In the genomic region with DNA sequence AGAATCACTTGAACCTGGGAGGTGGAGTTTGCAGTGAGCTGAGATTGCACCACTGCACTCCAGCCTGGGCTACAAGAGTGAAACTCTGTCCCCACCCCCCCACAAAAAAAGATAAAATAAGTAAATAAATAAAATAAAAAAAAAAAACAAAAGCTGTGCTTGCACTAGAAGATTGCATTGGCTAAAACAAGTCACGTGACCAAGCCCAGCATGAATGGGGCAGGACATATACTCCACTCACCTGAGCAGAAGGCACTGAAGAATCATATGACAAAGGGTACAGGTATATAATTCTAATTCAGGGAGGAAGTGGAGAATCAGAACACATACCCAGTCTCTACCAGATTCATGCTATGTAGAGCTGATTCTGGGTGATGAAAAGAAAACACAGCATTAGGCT, we compare ENCODE assay signal across 11 cellular contexts. TPM values are rescaled to one million over a fixed set of nuclear protein-coding genes. Genes with fewer than 3 reads are reported as not detected.
"Had no signal": no experiment of that assay in that cellular context is flagged by ENCODE, and none has a peak within 500 bp of the region (broad histone marks: within the 10 kb centered on the region; RNA-seq: fewer than 3 reads in every experiment).

No MANE protein-coding gene starts in this region.

- H3K9ac ChIP-seq: GM23248 had no signal

- H3K9me3 ChIP-seq: HAP-1 had no signal

- ATAC-seq: GM23338, HCT116 had no signal

- H3K4me2 ChIP-seq: GM23338 had no signal

- H2AFZ ChIP-seq: GM23248, GM23338 had no signal

- H3K4me1 ChIP-seq: HAP-1 had no signal

- DNase-seq: GM23248, GOT3, H7, H9, HCEC 1CT, HFFc6 had no signal

- H3K36me3 ChIP-seq: HAP-1 had no signal

- H3K4me3 ChIP-seq: GM23248, GM23338, HAP-1 had no signal

- FAIRE-seq: H1, H54 had no signal

- H3K27ac ChIP-seq: GM23248 had no signal

RNA-seq across cellular contexts. Expression of gene CYP4F22, which starts 36.6 kb away (rescaled TPM):
- total RNA-seq: GM23248, H1, H7, H9, HFFc6 had no signal
- polyA plus RNA-seq: GM23248, H1 had no signal
